8 cellular contexts compared by ENCODE assay signal in genomic region chr12:25250744-25251730, GRCh38. TPM values are rescaled to one million over a fixed set of nuclear protein-coding genes. Genes with fewer than 3 reads are reported as not detected.
DNase-seq lines count a peak whose midpoint lies in the region; ATAC-seq and TF ChIP-seq lines count a peak whose summit lies in the region.

KRAS (minus strand) TSS chr12:25250929.

- H3K9me2 ChIP-seq in hepatocyte (replicated peaks; ENCODE audit: insufficient read depth) = no peaks in the 10 kb centered on the region

- peak within 1 kb of the TSS; percentile 97 for H3K27ac ChIP-seq in hepatocyte
- H3K27ac ChIP-seq in aorta (ENCODE audit: low read depth in 1 of 2, low read length in 2 of 2) = peak within 1 kb of the TSS; percentile 84 to 95

- WGBS in hepatocyte (ENCODE audit: low lambda C conversion rate, missing lambda C conversion rate) = 2% methylated on average over 70 of the region's 105 CpGs
- WGBS in aorta, 2 donors = 0 to 1% methylated on average over 68 to 105 of the region's 105 CpGs

- H3K4me1 ChIP-seq in hepatocyte (ENCODE audit: insufficient read depth) (peaks cover 28% of the 10 kb centered on the region), aorta (ENCODE audit: control insufficient read depth in 1 of 2, insufficient read depth in 2 of 2, low read length in 2 of 2) (peaks cover 2 to 3% of the 10 kb centered on the region in 2 donors)

- TF ChIP-seq CTCF in astrocyte of the cerebellum (IDR thresholded peaks at IDR 0.05; ENCODE audit: low read depth, low read length, missing control alignments) = no peak
- TF ChIP-seq CTCF in hepatocyte (IDR thresholded peaks at IDR 0.05; ENCODE audit: poor library complexity) = no peak

- ATAC-seq in GM18511 (IDR thresholded peaks at IDR 0.05; ENCODE audit: unreplicated experiment) (peak; percentile 80), HG03025 (IDR thresholded peaks at IDR 0.05; ENCODE audit: low FRiP score, unreplicated experiment) (peak; percentile 79), aorta (ENCODE audit: low FRiP score) (peak; percentile 98)

- peak within 1 kb of the TSS; percentile 78 for H3K4me2 ChIP-seq in hepatocyte

- H3K27me3 ChIP-seq in hepatocyte (no peaks in the 10 kb centered on the region), aorta (ENCODE audit: control insufficient read depth in 1 of 2, insufficient read depth in 2 of 2, low read length in 1 of 2) (no peaks in the 10 kb centered on the region)

- peak within 1 kb of the TSS; percentile 75 for H2AFZ ChIP-seq in hepatocyte

- peak within 1 kb of the TSS; percentile 88 for H3K4me3 ChIP-seq in astrocyte of the cerebellum (ENCODE audit: low read depth, low read length)
- peak within 1 kb of the TSS; percentile 79 for H3K4me3 ChIP-seq in hepatocyte
- peak within 1 kb of the TSS; percentile 99 to 100 for H3K4me3 ChIP-seq in aorta (ENCODE audit: low read length in 2 of 2)

- intact Hi-C loops in aorta (cut with DNase I) = loop anchor here (5.0 kb wide), 1 partner anchor 81 kb away; no protein-coding TSS in a partner anchor

- H3K9me3 ChIP-seq in hepatocyte (ENCODE audit: low read depth) = no peaks in the 10 kb centered on the region
- H3K9me3 ChIP-seq in aorta (ENCODE audit: control insufficient read depth, low read length) = no peaks in the 10 kb centered on the region

- H3K36me3 ChIP-seq in hepatocyte (replicated peaks; ENCODE audit: insufficient read depth, low read depth) = no peaks in the 10 kb centered on the region
- no peaks in the 10 kb centered on the region for H3K36me3 ChIP-seq in aorta (ENCODE audit: control insufficient read depth in 1 of 2, insufficient read depth in 2 of 2, low read length in 1 of 2)

- DNase-seq in NCI-H2029 treated with DMSO at 0.1 percent for 48 hours (lab: John Stamatoyannopoulos, UW) = peak; percentile 89
- peak; percentile 85 for DNase-seq in T-helper 9 cell
- DNase-seq in astrocyte of the cerebellum (ENCODE audit: low read depth) = peak; percentile 95
- peak; percentile 99 for DNase-seq in hepatocyte (ENCODE audit: low spot score)
- peak; percentile 86 for DNase-seq in renal cortical epithelial cell (ENCODE audit: low read depth)
- peak; percentile 99 for DNase-seq in aorta

- peaks cover 5% of the 10 kb centered on the region for H4K20me1 ChIP-seq in hepatocyte (ENCODE audit: insufficient read depth, poor library complexity, severe bottlenecking)

- peaks cover 41% of the 10 kb centered on the region for H3K79me2 ChIP-seq in hepatocyte

- in situ Hi-C loops in astrocyte of the cerebellum (cut with HindIII; ENCODE audit: low sequenced_read_pairs) = no loop called here

RNA-seq across cellular contexts. Expression of gene KRAS, which starts in this region (rescaled TPM):
- total RNA-seq in hepatocyte = 35.7 and 43.6 TPM in 2 replicates
- polyA plus RNA-seq in hepatocyte = 41.0 and 42.5 TPM in 2 replicates
- total RNA-seq in renal cortical epithelial cell = 24.8 and 27.1 TPM in 2 replicates
- total RNA-seq in aorta = 10 to 100 TPM; 21.8 to 29.7 TPM
- polyA plus RNA-seq in aorta = 1 to 10 TPM; 7.7 to 8.1 TPM

Comparison
In these comparisons a context has a peak if more than half of its experiments do, and no peak if none do; other contexts are left out.
1. Peak in every context shown above with its lines: DNase-seq, ATAC-seq, H3K4me3 ChIP-seq and H3K27ac ChIP-seq.